In the genomic region with DNA sequence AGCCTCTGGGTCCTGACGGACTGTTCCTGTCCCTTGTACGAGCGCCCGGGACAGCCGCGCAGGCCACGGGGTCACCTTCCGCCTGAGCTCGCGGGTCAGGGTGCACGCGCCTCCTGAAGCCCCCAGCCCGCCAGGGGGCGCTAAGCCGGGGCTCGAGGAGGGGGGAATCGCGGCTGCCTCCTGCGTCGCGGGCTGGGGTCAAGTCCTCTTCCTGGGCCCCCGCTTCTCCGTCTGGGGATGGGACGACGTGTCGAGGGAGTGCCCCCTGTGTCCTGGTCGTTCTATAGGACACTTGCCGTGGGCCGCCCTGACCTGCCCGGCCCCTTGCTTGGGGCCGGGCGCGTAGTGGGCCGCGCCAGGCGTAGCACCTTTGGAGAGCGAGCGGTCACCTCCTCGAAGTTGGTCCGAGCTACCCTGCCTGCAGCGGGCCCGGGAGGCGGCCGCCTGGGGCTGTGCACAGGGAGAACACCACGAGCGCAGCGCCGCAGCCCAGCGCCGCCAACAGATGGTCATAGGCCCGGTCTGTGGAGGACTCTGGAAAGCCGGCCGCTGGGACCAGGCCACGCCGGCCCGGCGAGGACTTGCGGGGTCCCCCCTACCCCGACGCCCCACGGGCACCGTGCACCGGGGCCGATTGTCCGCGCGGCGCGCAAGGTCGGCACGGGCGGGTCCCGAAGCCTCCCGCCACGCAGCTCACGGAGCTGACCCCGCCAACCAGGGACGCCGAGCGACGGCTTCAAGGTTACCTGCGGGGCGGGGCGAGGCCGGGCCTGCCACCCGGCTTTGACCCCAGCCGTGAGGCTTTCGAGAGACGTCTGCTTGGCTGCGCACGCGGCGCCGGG, we compare ENCODE assay signal across 8 cellular contexts. TPM values are rescaled to one million over a fixed set of nuclear protein-coding genes. Genes with fewer than 3 reads are reported as not detected.
A peak's percentile ranks its signal among the peaks of the same experiment; 100 is the strongest.
DNase-seq lines count a peak whose midpoint lies in the region; ATAC-seq and TF ChIP-seq lines count a peak whose summit lies in the region.

No MANE protein-coding gene starts in this region.

- no peaks in the 10 kb centered on the region for H3K9me3 ChIP-seq in prostate gland

- peaks cover 49% of the 10 kb centered on the region for H3K4me1 ChIP-seq in KMS-11 (ENCODE audit: low read depth, poor library complexity, severe bottlenecking)
- peaks cover 12% of the 10 kb centered on the region for H3K4me1 ChIP-seq in prostate gland (replicated peaks)

- ATAC-seq in left cardiac atrium (peak; percentile 58 to 62), HG02973 (IDR thresholded peaks at IDR 0.05; ENCODE audit: unreplicated experiment) (no peak)

- no peaks in the 10 kb centered on the region for H3K27me3 ChIP-seq in KMS-11 (ENCODE audit: insufficient read depth, low read depth)
- H3K27me3 ChIP-seq in prostate gland (replicated peaks; ENCODE audit: insufficient read depth) = no peaks in the 10 kb centered on the region

- no peak overlapping the region for H3K4me3 ChIP-seq in KMS-11 (IDR thresholded peaks at IDR 0.05; ENCODE audit: insufficient read depth, low read depth, low read length)
- H3K4me3 ChIP-seq in prostate gland = peak overlapping the region; percentile 36 to 41

- H3K4me3 Mint-ChIP-seq in activated naive CD8-positive, alpha-beta T cell treated with anti-CD3 and anti-CD28 coated beads for 36 hours = peak overlapping the region; percentile 72

- H3K79me2 ChIP-seq in KMS-11 (ENCODE audit: insufficient read depth, low read depth) = peaks cover 22% of the 10 kb centered on the region

- H3K36me3 Mint-ChIP-seq in activated naive CD8-positive, alpha-beta T cell treated with anti-CD3 and anti-CD28 coated beads for 36 hours = no peaks in the 10 kb centered on the region

- peak overlapping the region; percentile 89 for H2AFZ ChIP-seq in KMS-11 (ENCODE audit: low read depth)

- peak overlapping the region; percentile 76 for H3K27ac ChIP-seq in KMS-11
- peak overlapping the region in 1 of 2 donors; percentile 9 for H3K27ac ChIP-seq in prostate gland

- no peaks in the 10 kb centered on the region for H4K20me1 ChIP-seq in KMS-11 (ENCODE audit: insufficient read depth)

- intact Hi-C loops in left cardiac atrium (cut with DNase I) = loop anchor here in 1 of 2 donors (2.0 kb wide), 1 partner anchor 110 kb away; no protein-coding TSS in a partner anchor
- intact Hi-C loops in prostate gland (cut with DNase I) = loop anchor here (2.0 to 10.0 kb wide), 3 partner anchors 28 to 312 kb away; partner anchors contain the start of gene EMSY

- no peak for TF ChIP-seq POLR2A in prostate gland (IDR thresholded peaks at IDR 0.05)

- H3K27ac Mint-ChIP-seq in activated naive CD8-positive, alpha-beta T cell treated with anti-CD3 and anti-CD28 coated beads for 36 hours = no peak overlapping the region

- peaks cover 77% of the 10 kb centered on the region for H3K27me3 Mint-ChIP-seq in activated naive CD8-positive, alpha-beta T cell treated with anti-CD3 and anti-CD28 coated beads for 36 hours

- WGBS in prostate gland = under 1% methylated on average over 64 of the region's 94 CpGs

- TF ChIP-seq CTCF in KMS-11 (conservative IDR thresholded peaks at IDR 0.05; ENCODE audit: low read depth, low read length) = peak; percentile 94
- peak; percentile 65 to 75 (median 74) for TF ChIP-seq CTCF in prostate gland (IDR thresholded peaks at IDR 0.05)

- peak overlapping the region; percentile 83 for H3K9ac ChIP-seq in KMS-11

- H3K4me1 Mint-ChIP-seq in activated naive CD8-positive, alpha-beta T cell treated with anti-CD3 and anti-CD28 coated beads for 36 hours = peaks cover 18% of the 10 kb centered on the region

- DNase-seq in GDM1 (lab: John Stamatoyannopoulos, UW) (peak; percentile 62), SKM-1 treated with dmso at 0.1 percent for 144 hours (lab: John Stamatoyannopoulos, UW; ENCODE audit: unreplicated experiment) (peak; percentile 47), left cardiac atrium (peak; percentile 77), prostate gland (ENCODE audit: low spot score) (peak; percentile 33), ureter (ENCODE audit: low spot score) (peak; percentile 67)
- DNase-seq in activated naive CD8-positive, alpha-beta T cell treated with anti-CD3 and anti-CD28 coated beads for 36 hours = peak; percentile 85

- no peaks in the 10 kb centered on the region for H3K9me3 Mint-ChIP-seq in activated naive CD8-positive, alpha-beta T cell treated with anti-CD3 and anti-CD28 coated beads for 36 hours

- no peaks in the 10 kb centered on the region for H3K36me3 ChIP-seq in KMS-11 (ENCODE audit: insufficient read depth)
- no peaks in the 10 kb centered on the region for H3K36me3 ChIP-seq in prostate gland

- peak overlapping the region; percentile 72 for H3K4me2 ChIP-seq in KMS-11

RNA-seq across cellular contexts. Expression of gene WNT11, which starts 2.7 kb away (rescaled TPM):
- not detected for total RNA-seq in activated naive CD8-positive, alpha-beta T cell treated with anti-CD3 and anti-CD28 coated beads for 36 hours
- total RNA-seq in left cardiac atrium (1 to 10 TPM; 3.4 to 6.6 TPM), prostate gland (1 to 10 TPM; 4.1 to 9.3 TPM), ureter (1.7 TPM)

Comparison
In these comparisons a context has a peak if more than half of its experiments do, and no peak if none do; other contexts are left out.
1. DNase-seq: peak in every context shown above with its lines; median percentile 85 in activated naive CD8-positive, alpha-beta T cell treated with anti-CD3 and anti-CD28 coated beads for 36 hours; 77 in left cardiac atrium; 67 in ureter; 62 in GDM1; 47 in SKM-1 treated with dmso at 0.1 percent for 144 hours; 33 in prostate gland.